Comparison of ENCODE assay signal across 15 cellular contexts in genomic region chr4:26525751-26526150, GRCh38. TPM values are rescaled to one million over a fixed set of nuclear protein-coding genes. Genes with fewer than 3 reads are reported as not detected.
"Had no signal": no experiment of that assay in that cellular context is flagged by ENCODE, and none has a peak within 500 bp of the region (broad histone marks: within the 10 kb centered on the region; RNA-seq: fewer than 3 reads in every experiment).

No MANE protein-coding gene starts in this region.

- H3K9ac ChIP-seq: parathyroid adenoma had no signal

- H3K9me3 ChIP-seq: thyroid gland had no signal

- H3K4me3 Mint-ChIP-seq: activated CD4-positive, alpha-beta T cell treated with anti-CD3 and anti-CD28 coated beads, Interleukin-2, amount 10 ng/mL, durations not matched to agents 24 days and 14 days; activated naive CD4-positive, alpha-beta T cell treated with anti-CD3 and anti-CD28 coated beads, Interleukin-2, amount 10 ng/mL, durations not matched to agents 7 days and 5 days; central memory CD8-positive, alpha-beta T cell; immature natural killer cell; T-helper 1 cell treated with Interleukin-12 subunit alpha and Interleukin-12 subunit beta and Interleukin-4 antibody, amounts not matched to agents 30 μg/mL and 1 μg/mL, for 36 hours; WTC11 had no signal

- H3K27me3 Mint-ChIP-seq: activated CD4-positive, alpha-beta T cell treated with anti-CD3 and anti-CD28 coated beads, Interleukin-2, amount 10 ng/mL, durations not matched to agents 24 days and 14 days had no signal

- H2AFZ ChIP-seq: parathyroid adenoma had no signal

- H3K27ac Mint-ChIP-seq: activated CD4-positive, alpha-beta T cell treated with anti-CD3 and anti-CD28 coated beads, Interleukin-2, amount 10 ng/mL, durations not matched to agents 24 days and 14 days; activated T-helper 2 cell treated with anti-CD3 and anti-CD28 coated beads, Interferon-gamma antibody, Interleukin-2, Interleukin-4, amounts not matched to agents 10 μg/mL and 5 μg/mL and 100 μg/mL, durations not matched to agents 14 hours and 24 hours and 36 hours; immature natural killer cell; T-helper 1 cell treated with Interleukin-12 subunit alpha and Interleukin-12 subunit beta and Interleukin-4 antibody, amounts not matched to agents 30 μg/mL and 1 μg/mL, for 36 hours; WTC11 had no signal

- DNase-seq: activated CD4-positive, alpha-beta T cell treated with anti-CD3 and anti-CD28 coated beads, Interleukin-2, amount 10 ng/mL, durations not matched to agents 24 days and 14 days; activated naive CD4-positive, alpha-beta T cell treated with anti-CD3 and anti-CD28 coated beads, Interleukin-2, amount 10 ng/mL, durations not matched to agents 7 days and 5 days; dermis blood vessel endothelial cell; immature natural killer cell; retina; thyroid gland had no signal

- H3K4me1 Mint-ChIP-seq: activated CD4-positive, alpha-beta T cell treated with anti-CD3 and anti-CD28 coated beads, Interleukin-2, amount 10 ng/mL, durations not matched to agents 24 days and 14 days; activated naive CD4-positive, alpha-beta T cell treated with anti-CD3 and anti-CD28 coated beads, Interleukin-2, amount 10 ng/mL, durations not matched to agents 7 days and 5 days; central memory CD8-positive, alpha-beta T cell; immature natural killer cell had no signal

- H3K27ac ChIP-seq: parathyroid adenoma, thyroid gland had no signal

- H3K4me1 ChIP-seq: parathyroid adenoma, thyroid gland had no signal

- H3K9me3 Mint-ChIP-seq: activated CD4-positive, alpha-beta T cell treated with anti-CD3 and anti-CD28 coated beads, Interleukin-2, amount 10 ng/mL, durations not matched to agents 24 days and 14 days; activated naive CD4-positive, alpha-beta T cell treated with anti-CD3 and anti-CD28 coated beads, Interleukin-2, amount 10 ng/mL, durations not matched to agents 7 days and 5 days; activated T-helper 2 cell treated with anti-CD3 and anti-CD28 coated beads, Interferon-gamma antibody, Interleukin-2, Interleukin-4, amounts not matched to agents 10 μg/mL and 5 μg/mL and 100 μg/mL, durations not matched to agents 14 hours and 24 hours and 36 hours; central memory CD8-positive, alpha-beta T cell; T-helper 1 cell treated with Interleukin-12 subunit alpha and Interleukin-12 subunit beta and Interleukin-4 antibody, amounts not matched to agents 30 μg/mL and 1 μg/mL, for 36 hours had no signal

- H3K36me3 Mint-ChIP-seq: activated naive CD4-positive, alpha-beta T cell treated with anti-CD3 and anti-CD28 coated beads, Interleukin-2, amount 10 ng/mL, durations not matched to agents 7 days and 5 days; immature natural killer cell; WTC11 had no signal

- H3K36me3 ChIP-seq: thyroid gland had no signal

- ATAC-seq: WTC11 had no signal

- H3K4me3 ChIP-seq: thyroid gland had no signal

- H3K27me3 ChIP-seq: thyroid gland had no signal

- FAIRE-seq: urothelium cell line had no signal

- H3K79me2 ChIP-seq: parathyroid adenoma had no signal

RNA-seq across cellular contexts. Expression of gene CCKAR, which starts 35.5 kb away (rescaled TPM):
- total RNA-seq: activated CD4-positive, alpha-beta T cell treated with anti-CD3 and anti-CD28 coated beads, Interleukin-2, amount 10 ng/mL, durations not matched to agents 24 days and 14 days; activated T-helper 2 cell treated with anti-CD3 and anti-CD28 coated beads, Interferon-gamma antibody, Interleukin-2, Interleukin-4, amounts not matched to agents 10 μg/mL and 5 μg/mL and 100 μg/mL, durations not matched to agents 14 hours and 24 hours and 36 hours; dermis blood vessel endothelial cell; skeletal muscle tissue; thyroid gland; WTC11 had no signal
- polyA plus RNA-seq: esophagus, immature natural killer cell, neural cell had no signal
